In genomic region chr1:120850071-120850530, GRCh38 we compare ENCODE assay signal across 9 cellular contexts. TPM values are rescaled to one million over a fixed set of nuclear protein-coding genes. Genes with fewer than 3 reads are reported as not detected.
DNase-seq lines count a peak whose midpoint lies in the region; ATAC-seq and TF ChIP-seq lines count a peak whose summit lies in the region.
"Not testable (repeated sequence)": the region's sequence is repeated elsewhere in the genome, so short reads cannot be mapped to it uniquely, and the experiment has no call there.
"Had no signal": no experiment of that assay in that cellular context is flagged by ENCODE, and none has a peak within 500 bp of the region (broad histone marks: within the 10 kb centered on the region; RNA-seq: fewer than 3 reads in every experiment).

No MANE protein-coding gene starts in this region.

- H3K9ac ChIP-seq in BLaER1 = not testable (repeated sequence)
- H3K9ac ChIP-seq in SU-DHL-6 (ENCODE audit: low read length) (peak overlapping the region; percentile 44), skeletal muscle tissue (ENCODE audit: low read depth in 1 of 3, low read length in 3 of 3) (peak overlapping the region in 2 of 3 donors; percentile 36 to 73)

- H3K9me3 Mint-ChIP-seq in IgD-negative memory B cell, mesothelial cell of epicardium: not testable (repeated sequence)

- ATAC-seq in GM21515 (IDR thresholded peaks at IDR 0.05; ENCODE audit: unreplicated experiment) = peak; percentile 18

- H3K36me3 Mint-ChIP-seq in IgD-negative memory B cell, mesothelial cell of epicardium: not testable (repeated sequence)

- peak overlapping the region; percentile 48; the same call in 1 of the 2 replicates for H3K4me3 ChIP-seq in BLaER1
- H3K4me3 ChIP-seq in SU-DHL-6 (ENCODE audit: insufficient read depth, low read length, poor library complexity, severe bottlenecking) = peak overlapping the region; percentile 10
- H3K4me3 ChIP-seq in astrocyte of the cerebellum (ENCODE audit: low read depth, low read length) = peak overlapping the region; percentile 10
- peak overlapping the region; percentile 25 for H3K4me3 ChIP-seq in fibroblast of pulmonary artery (replicated peaks; ENCODE audit: low read depth, low read length)
- peak overlapping the region in 1 of 3 donors; percentile 76 for H3K4me3 ChIP-seq in skeletal muscle tissue (ENCODE audit: low read length in 3 of 3)

- H3K4me1 ChIP-seq in BLaER1; skeletal muscle tissue (ENCODE audit: control insufficient read depth in 3 of 3, insufficient read depth in 3 of 3, low read length in 3 of 3): not testable (repeated sequence)

- H3F3A ChIP-seq in SU-DHL-6 (ENCODE audit: insufficient read depth) = not testable (repeated sequence)

- not testable (repeated sequence) for H2AFZ ChIP-seq in SU-DHL-6 (ENCODE audit: low read depth, low read length, severe bottlenecking)

- H3K4me1 Mint-ChIP-seq in IgD-negative memory B cell, mesothelial cell of epicardium: not testable (repeated sequence)

- peak overlapping the region; percentile 85 to 100 (median 97) for H3K27ac Mint-ChIP-seq in IgD-negative memory B cell
- H3K27ac Mint-ChIP-seq in mesothelial cell of epicardium = peak overlapping the region; percentile 100

- not testable (repeated sequence) for H4K20me1 ChIP-seq in BLaER1; SU-DHL-6 (ENCODE audit: low read depth, low read length)

- not testable (repeated sequence) for H3K27me3 ChIP-seq in BLaER1; SU-DHL-6 (ENCODE audit: low read length); skeletal muscle tissue (ENCODE audit: control insufficient read depth in 3 of 3, insufficient read depth in 3 of 3, low read length in 3 of 3)

- H3K9me3 ChIP-seq in BLaER1; SU-DHL-6 (ENCODE audit: insufficient read depth, low read length); skeletal muscle tissue (ENCODE audit: control insufficient read depth in 3 of 3, low read length in 3 of 3): not testable (repeated sequence)

- H3K4me2 ChIP-seq in BLaER1 (peak overlapping the region; percentile 28), SU-DHL-6 (ENCODE audit: low read depth, low read length, poor library complexity, severe bottlenecking) (peak overlapping the region; percentile 52)

- H3K79me2 ChIP-seq in SU-DHL-6 (ENCODE audit: insufficient read depth, low read length) = not testable (repeated sequence)

- not testable (repeated sequence) for TF ChIP-seq CTCF in SU-DHL-6 (IDR thresholded peaks at IDR 0.05; ENCODE audit: insufficient read depth, low read length, poor library complexity, severe bottlenecking); astrocyte of the cerebellum (IDR thresholded peaks at IDR 0.05; ENCODE audit: low read depth, low read length, missing control alignments); fibroblast of pulmonary artery (IDR thresholded peaks at IDR 0.05; ENCODE audit: low read length, missing control alignments); mesothelial cell of epicardium (IDR thresholded peaks at IDR 0.05; ENCODE audit: unreplicated experiment)

- peak overlapping the region; percentile 76 to 96 (median 90) for H3K4me3 Mint-ChIP-seq in IgD-negative memory B cell
- H3K4me3 Mint-ChIP-seq in mesothelial cell of epicardium = peak overlapping the region; percentile 72

- not testable (repeated sequence) for H3K9me2 ChIP-seq in SU-DHL-6 (replicated peaks; ENCODE audit: insufficient read depth, low read length)

- not testable (repeated sequence) for H3K27ac ChIP-seq in BLaER1; skeletal muscle tissue (ENCODE audit: low read depth, low read length)
- H3K27ac ChIP-seq in SU-DHL-6 (ENCODE audit: low read depth, low read length) = peak overlapping the region; percentile 44

- DNase-seq in astrocyte of the cerebellum (ENCODE audit: low read depth) (peak; percentile 6), fibroblast of pulmonary artery (ENCODE audit: low read depth) (peak; percentile 59)
- not testable (repeated sequence) for DNase-seq in mesothelial cell of epicardium (ENCODE audit: low spot score in 2 of 2, unreplicated experiment in 2 of 2)

- in situ Hi-C loops in astrocyte of the cerebellum (cut with HindIII; ENCODE audit: low sequenced_read_pairs) = not testable (repeated sequence)

- H3K27me3 Mint-ChIP-seq in IgD-negative memory B cell; mesothelial cell of epicardium (ENCODE audit: low read depth): not testable (repeated sequence)

- H3K36me3 ChIP-seq in BLaER1; SU-DHL-6 (ENCODE audit: low read length); skeletal muscle tissue (ENCODE audit: control insufficient read depth in 3 of 3, insufficient read depth in 3 of 3, low read length in 3 of 3): not testable (repeated sequence)

RNA-seq across cellular contexts. Expression of gene PPIAL4A, which starts 39.5 kb away (rescaled TPM):
- polyA plus RNA-seq in IgD-negative memory B cell = not detected
- total RNA-seq in mesothelial cell of epicardium = not detected in 3 replicates
- not detected for total RNA-seq in skeletal muscle tissue
- total RNA-seq: activated CD8-positive, alpha-beta memory T cell treated with anti-CD3 and anti-CD28 coated beads for 36 hours had no signal
